Comparison of ENCODE assay signal across 13 cellular contexts in genomic region chr13:114112826-114113322, GRCh38. TPM values are rescaled to one million over a fixed set of nuclear protein-coding genes. Genes with fewer than 3 reads are reported as not detected.
DNase-seq lines count a peak whose midpoint lies in the region; ATAC-seq and TF ChIP-seq lines count a peak whose summit lies in the region.
"Had no signal": no experiment of that assay in that cellular context is flagged by ENCODE, and none has a peak within 500 bp of the region (broad histone marks: within the 10 kb centered on the region; RNA-seq: fewer than 3 reads in every experiment).

No MANE protein-coding gene starts in this region.

- no peak for TF ChIP-seq POLR2A in ovary (IDR thresholded peaks at IDR 0.05)

- H3K36me3 ChIP-seq in RWPE2 (ENCODE audit: low read depth): no peaks in the 10 kb centered on the region
- no peaks in the 10 kb centered on the region for H3K36me3 ChIP-seq in ovary
- no peaks in the 10 kb centered on the region for H3K36me3 ChIP-seq in HAP-1 (replicated peaks)

- DNase-seq in ELF-1 (ENCODE audit: low read depth, low spot score) (peak; percentile 79), RWPE2 (ENCODE audit: low spot score) (peak; percentile 21), endothelial cell (ENCODE audit: low spot score) (no peak), ovary (peak in 3 of 5 donors; percentile 4 to 18 (median 5)), GF-D8 (lab: John Stamatoyannopoulos, UW) (no peak), midbrain (lab: John Stamatoyannopoulos, UW) (no peak), HAP-1 (ENCODE audit: low spot score in 2 of 2) (no peak)
- DNase-seq: erythroblast, kidney glomerular epithelial cell, NCI-H526, substantia nigra had no signal

- in situ Hi-C loops in HAP-1 (cut with MboI; ENCODE audit: low sequenced_read_pairs): no loop called here

- H3K27ac ChIP-seq in RWPE2 (ENCODE audit: poor library complexity, severe bottlenecking) (no peak overlapping the region), ovary (no peak overlapping the region)

- WGBS in ovary, 3 donors: 77 to 84% (median 82%) methylated on average over 12 of the region's 12 CpGs

- peaks cover 26% of the 10 kb centered on the region for H3K36me3 Mint-ChIP-seq in endothelial cell (ENCODE audit: low read depth, unreplicated experiment)

- TF ChIP-seq CTCF in RWPE2 (IDR thresholded peaks at IDR 0.05; ENCODE audit: poor library complexity, severe bottlenecking) (no peak), endothelial cell (IDR thresholded peaks at IDR 0.05; ENCODE audit: unreplicated experiment) (peak; percentile 13), ovary (IDR thresholded peaks at IDR 0.05) (no peak)

- intact Hi-C loops in ovary (cut with DNase I): no loop called here

- H3K4me3 ChIP-seq in RWPE2 (ENCODE audit: severe bottlenecking) (no peak overlapping the region), ovary (no peak overlapping the region), HAP-1 (no peak overlapping the region)
- H3K4me3 ChIP-seq: K562 had no signal

- no peaks in the 10 kb centered on the region for H3K27me3 ChIP-seq in RWPE2 (ENCODE audit: insufficient read depth, poor library complexity, severe bottlenecking)
- H3K27me3 ChIP-seq in ovary: no peaks in the 10 kb centered on the region
- no peaks in the 10 kb centered on the region for H3K27me3 ChIP-seq in HAP-1 (ENCODE audit: low read depth)

- peaks cover 61% of the 10 kb centered on the region for H3K4me1 Mint-ChIP-seq in endothelial cell (ENCODE audit: unreplicated experiment)

- H3K27me3 Mint-ChIP-seq in endothelial cell (ENCODE audit: unreplicated experiment): peaks cover 23% of the 10 kb centered on the region

- H3K4me1 ChIP-seq in RWPE2 (ENCODE audit: insufficient read depth, poor library complexity, severe bottlenecking) (peaks cover 11% of the 10 kb centered on the region), ovary (ENCODE audit: insufficient read depth) (peaks cover 6% of the 10 kb centered on the region), HAP-1 (peaks cover 2% of the 10 kb centered on the region; the same call in 1 of the 2 replicates)

- H3K9me3 Mint-ChIP-seq in endothelial cell (ENCODE audit: unreplicated experiment): no peaks in the 10 kb centered on the region

- ATAC-seq in RWPE2 (ENCODE audit: low read depth): no peak
- no peak for ATAC-seq in GM21528 (IDR thresholded peaks at IDR 0.05; ENCODE audit: low FRiP score, unreplicated experiment)
- ATAC-seq: K562 had no signal

- peak overlapping the region; percentile 64 for H3K27ac Mint-ChIP-seq in endothelial cell (ENCODE audit: unreplicated experiment)

- no peak for TF ChIP-seq EP300 in ovary (IDR thresholded peaks at IDR 0.05)

- peak overlapping the region; percentile 65 for H3K4me3 Mint-ChIP-seq in endothelial cell (ENCODE audit: unreplicated experiment)

- H3K9me3 ChIP-seq in RWPE2 (ENCODE audit: severe bottlenecking) (no peaks in the 10 kb centered on the region), ovary (no peaks in the 10 kb centered on the region), HAP-1 (no peaks in the 10 kb centered on the region)

RNA-seq across cellular contexts. Expression of gene RASA3, which starts 19.5 kb away (rescaled TPM):
- total RNA-seq in endothelial cell (ENCODE audit: unreplicated experiment) (34.0 TPM), ovary (10 to 100 TPM in 3 of 7 donors, 1 to 10 TPM in 4; 5.4 to 16.9 (median 9.4) TPM)
- 1 to 10 TPM; 6.8 to 9.8 TPM for polyA plus RNA-seq in ovary

Comparison
In these comparisons a context has a peak if more than half of its experiments do, and no peak if none do; other contexts are left out.
1. DNase-seq: peak in ELF-1 (single experiment), RWPE2 (single experiment) and ovary (3 of 5); none in endothelial cell (single experiment), GF-D8 (single experiment), midbrain (single experiment) and HAP-1 (0 of 2).